In the genomic region with DNA sequence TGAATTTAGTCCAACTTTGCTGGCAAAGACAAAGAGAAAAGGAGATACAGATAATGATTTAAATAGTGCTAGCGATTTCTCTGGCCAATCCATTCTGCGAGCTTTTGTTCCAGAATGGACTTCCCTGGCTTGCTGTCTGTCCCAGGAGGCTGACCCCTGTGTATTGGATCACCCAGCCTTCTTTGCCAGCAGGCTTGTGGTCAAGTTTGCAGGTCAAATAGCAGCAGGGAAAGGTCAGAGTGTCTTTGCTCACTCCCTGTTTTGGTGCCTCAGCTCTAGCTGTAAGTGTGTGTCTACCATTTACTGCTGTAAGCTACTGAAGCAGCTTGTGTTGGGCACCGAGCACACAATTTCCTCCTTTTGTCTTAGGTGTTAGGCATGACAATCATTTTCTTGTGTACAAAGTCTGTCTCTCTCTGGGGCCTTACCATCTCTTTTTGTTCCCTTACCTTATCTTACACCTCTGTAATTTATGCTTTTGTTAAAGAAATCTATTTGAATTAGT, we compare ENCODE assay signal across 33 cellular contexts. TPM values are rescaled to one million over a fixed set of nuclear protein-coding genes. Genes with fewer than 3 reads are reported as not detected.
"Had no signal": no experiment of that assay in that cellular context is flagged by ENCODE, and none has a peak within 500 bp of the region (broad histone marks: within the 10 kb centered on the region; RNA-seq: fewer than 3 reads in every experiment).

No MANE protein-coding gene starts in this region.

- H3K4me1 ChIP-seq: spleen, suprapubic skin, upper lobe of right lung had no signal

- H3K27me3 ChIP-seq: neutrophil, ovary, spleen, suprapubic skin, tibial artery, upper lobe of right lung had no signal

- H3K27ac ChIP-seq: neutrophil, ovary, spleen, suprapubic skin, tibial artery, upper lobe of right lung, WERI-Rb-1 had no signal

- DNase-seq: activated CD4-positive, alpha-beta memory T cell treated with anti-CD3 and anti-CD28 coated beads for 36 hours; activated CD4-positive, alpha-beta T cell treated with anti-CD3 and anti-CD28 coated beads, Interleukin-2, amount 10 ng/mL, durations not matched to agents 24 days and 14 days; activated CD4-positive, CD25-positive, alpha-beta regulatory T cell treated with anti-CD3 and anti-CD28 coated beads, Interleukin-2, amount 50 U/mL, for 72 hours; activated CD8-positive, alpha-beta memory T cell treated with anti-CD3 and anti-CD28 coated beads, Interleukin-2, amount 50 U/mL, for 48 hours; activated naive CD4-positive, alpha-beta T cell; activated T-cell treated with anti-CD3 and anti-CD28 coated beads, Interleukin-2, amount 50 U/mL, for 24 hours; anterior cingulate cortex; dermis blood vessel endothelial cell; effector CD4-positive, alpha-beta T cell; head of caudate nucleus; hippocampal formation; left colon; mesendoderm; ovary; retina; spleen; stimulated activated naive CD4-positive, alpha-beta T cell; T-helper 17 cell; T1000; tibial artery; upper lobe of right lung; WERI-Rb-1 had no signal

- H3K4me3 ChIP-seq: lung, ovary, spleen, suprapubic skin, tibial artery, upper lobe of right lung had no signal

- H3K36me3 ChIP-seq: neutrophil, ovary, spleen, suprapubic skin, tibial artery, upper lobe of right lung, WERI-Rb-1 had no signal

- H3K9me3 ChIP-seq: neutrophil, ovary, spleen, suprapubic skin, tibial artery, upper lobe of right lung had no signal

- FAIRE-seq: bronchial epithelial cell, colon, endometrium, keratinocyte had no signal

- ATAC-seq: activated naive CD4-positive, alpha-beta T cell treated with anti-CD3 and anti-CD28 coated beads, Interleukin-2, amount 50 U/mL, for 72 hours; activated T-helper 17 cell treated with anti-CD3 and anti-CD28 coated beads, Interleukin-2, amount 50 U/mL, for 72 hours; left colon; natural killer cell treated with Interleukin-12 subunit alpha and Interleukin-12 subunit beta and Interleukin-15 and Interleukin-18, amount 100 ng/mL, for 72 hours; T-helper 17 cell; upper lobe of right lung had no signal

RNA-seq across cellular contexts. Expression of a gene that starts 55.8 kb away (rescaled TPM):
- total RNA-seq: activated CD4-positive, alpha-beta memory T cell treated with anti-CD3 and anti-CD28 coated beads for 36 hours; activated CD4-positive, alpha-beta T cell treated with anti-CD3 and anti-CD28 coated beads, Interleukin-2, amount 10 ng/mL, durations not matched to agents 24 days and 14 days; activated CD8-positive, alpha-beta memory T cell treated with anti-CD3 and anti-CD28 coated beads for 36 hours; activated naive CD4-positive, alpha-beta T cell treated with anti-CD3 and anti-CD28 coated beads, Interleukin-2, amount 50 U/mL, for 72 hours; activated T-helper 17 cell treated with anti-CD3 and anti-CD28 coated beads, Interleukin-2, amount 50 U/mL, for 72 hours; dermis blood vessel endothelial cell; natural killer cell treated with Interleukin-12 subunit alpha and Interleukin-12 subunit beta and Interleukin-15 and Interleukin-18, amount 100 ng/mL, for 72 hours; spleen; T-helper 17 cell had no signal
- polyA plus RNA-seq: keratinocyte had no signal
